ENCODE assay signal across 9 cellular contexts in the genomic region with DNA sequence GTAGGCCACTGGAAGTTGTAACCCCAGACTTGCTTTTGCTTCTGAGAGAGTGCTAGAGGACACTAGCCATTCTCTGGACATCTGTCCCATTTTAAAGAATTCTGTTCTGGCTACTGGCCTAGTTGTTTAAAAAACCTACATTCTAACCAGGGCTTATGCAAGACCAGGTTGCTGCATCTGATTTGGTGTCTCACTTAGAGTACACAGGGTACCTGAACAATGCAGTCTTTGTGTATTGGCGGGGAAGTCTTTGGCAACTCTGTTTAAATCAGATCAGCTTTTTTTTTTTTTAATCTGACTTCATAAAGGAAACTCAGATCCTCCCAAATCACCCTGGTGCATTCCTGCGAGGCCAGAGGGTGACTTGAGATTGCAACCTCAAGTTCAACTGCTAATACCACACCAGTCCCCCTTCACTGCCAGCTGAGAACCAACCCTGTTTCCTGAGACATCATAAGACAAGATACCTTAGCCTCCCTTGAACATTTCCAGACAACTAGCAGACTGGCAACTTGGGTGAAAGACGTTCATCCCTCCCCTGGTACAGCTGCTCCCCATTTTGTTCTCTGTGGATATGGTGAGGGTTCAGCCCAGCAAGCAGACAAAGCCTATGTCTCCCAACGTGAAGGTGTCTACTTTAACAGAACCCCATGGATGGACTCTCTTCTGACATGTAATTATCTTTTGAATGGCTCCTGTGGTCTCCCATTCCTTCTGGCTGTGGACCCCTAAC. TPM values are rescaled to one million over a fixed set of nuclear protein-coding genes. Genes with fewer than 3 reads are reported as not detected.
DNase-seq lines count a peak whose midpoint lies in the region; ATAC-seq and TF ChIP-seq lines count a peak whose summit lies in the region.
"Had no signal": no experiment of that assay in that cellular context is flagged by ENCODE, and none has a peak within 500 bp of the region (broad histone marks: within the 10 kb centered on the region; RNA-seq: fewer than 3 reads in every experiment).

No MANE protein-coding gene starts in this region.

- no peak for ATAC-seq in activated CD4-positive, alpha-beta T cell treated with anti-CD3 and anti-CD28 coated beads for 36 hours
- ATAC-seq in activated T-helper 17 cell treated with anti-CD3 and anti-CD28 coated beads, Interleukin-2, amount 50 U/mL, for 72 hours (replicated peaks), result no peak
- no peak for ATAC-seq in HG03354 (IDR thresholded peaks at IDR 0.05; ENCODE audit: poor library complexity, severe bottlenecking, unreplicated experiment)

- no peak overlapping the region for H3K4me3 ChIP-seq in spleen

- intact Hi-C loops in activated CD4-positive, alpha-beta T cell treated with anti-CD3 and anti-CD28 coated beads for 36 hours (cut with DNase I, micrococcal nuclease), result no loop called here
- intact Hi-C loops in spleen (cut with DNase I; ENCODE audit: low total_unique reads), result loop anchor here (5.0 kb wide), 1 partner anchor 47 kb away; no protein-coding TSS in a partner anchor

- POLR2A ChIA-PET in activated CD4-positive, alpha-beta T cell treated with anti-CD3 and anti-CD28 coated beads for 36 hours (lab: Charles Lee), result interaction anchor here (0.5 to 1.1 kb wide), 4 partner anchors 9 to 226 kb away, joined by 3 to 7 read pairs (median 4); no protein-coding TSS in a partner anchor

- WGBS in spleen, 5 donors, result 73 to 86% (median 79%) methylated on average over 4 of the region's 4 CpGs

- peaks cover 5 to 61% (median 35%) of the 10 kb centered on the region in 6 donors for H3K4me1 ChIP-seq in spleen

- H3K27ac Mint-ChIP-seq in activated CD4-positive, alpha-beta T cell treated with anti-CD3 and anti-CD28 coated beads for 36 hours, result peak overlapping the region; percentile 79
- peak overlapping the region; percentile 65 for H3K27ac Mint-ChIP-seq in activated T-helper 17 cell treated with anti-CD3 and anti-CD28 coated beads, Interleukin-2, amount 50 U/mL, for 72 hours

- CTCF ChIA-PET in activated CD4-positive, alpha-beta T cell treated with anti-CD3 and anti-CD28 coated beads for 36 hours (lab: Charles Lee), result interaction anchor here (0.6 to 20.4 kb wide), 11 partner anchors 9 to 181 kb away, joined by 3 to 554 read pairs (median 5); no protein-coding TSS in a partner anchor

- TF ChIP-seq POLR2A in spleen (IDR thresholded peaks at IDR 0.05), result no peak

- peaks cover 63% of the 10 kb centered on the region for H3K4me1 Mint-ChIP-seq in activated CD4-positive, alpha-beta T cell treated with anti-CD3 and anti-CD28 coated beads for 36 hours
- peaks cover 16% of the 10 kb centered on the region for H3K4me1 Mint-ChIP-seq in activated T-helper 17 cell treated with anti-CD3 and anti-CD28 coated beads, Interleukin-2, amount 50 U/mL, for 72 hours

- H3K36me3 Mint-ChIP-seq in activated CD4-positive, alpha-beta T cell treated with anti-CD3 and anti-CD28 coated beads for 36 hours (ENCODE audit: low read depth), result peaks cover 58% of the 10 kb centered on the region
- H3K36me3 Mint-ChIP-seq in activated T-helper 17 cell treated with anti-CD3 and anti-CD28 coated beads, Interleukin-2, amount 50 U/mL, for 72 hours (ENCODE audit: low read depth), result peaks cover 97% of the 10 kb centered on the region

- no peak overlapping the region for H3K4me3 Mint-ChIP-seq in activated CD4-positive, alpha-beta T cell treated with anti-CD3 and anti-CD28 coated beads for 36 hours
- H3K4me3 Mint-ChIP-seq in activated T-helper 17 cell treated with anti-CD3 and anti-CD28 coated beads, Interleukin-2, amount 50 U/mL, for 72 hours, result no peak overlapping the region

- H3K9me3 ChIP-seq in spleen, result no peaks in the 10 kb centered on the region

- H3K27me3 Mint-ChIP-seq in activated CD4-positive, alpha-beta T cell treated with anti-CD3 and anti-CD28 coated beads for 36 hours, result no peaks in the 10 kb centered on the region
- H3K27me3 Mint-ChIP-seq in activated T-helper 17 cell treated with anti-CD3 and anti-CD28 coated beads, Interleukin-2, amount 50 U/mL, for 72 hours, result no peaks in the 10 kb centered on the region

- H3K36me3 ChIP-seq in spleen, result peaks cover 0 to 100% (median 68%) of the 10 kb centered on the region in 6 donors

- no peak for TF ChIP-seq CTCF in spleen (IDR thresholded peaks at IDR 0.05 in 8 of 11, conservative IDR thresholded peaks at IDR 0.05 in 3 of 11)

- no peaks in the 10 kb centered on the region for H3K9me3 Mint-ChIP-seq in activated CD4-positive, alpha-beta T cell treated with anti-CD3 and anti-CD28 coated beads for 36 hours (ENCODE audit: low read depth)
- no peaks in the 10 kb centered on the region for H3K9me3 Mint-ChIP-seq in activated T-helper 17 cell treated with anti-CD3 and anti-CD28 coated beads, Interleukin-2, amount 50 U/mL, for 72 hours

- DNase-seq in activated CD4-positive, alpha-beta T cell treated with anti-CD3 and anti-CD28 coated beads for 36 hours, result no peak
- DNase-seq in activated CD4-positive, alpha-beta T cell treated with anti-CD3 and anti-CD28 coated beads, Interleukin-2, amount 50 U/mL, for 4 hours, result no peak
- DNase-seq in inferior parietal cortex (ENCODE audit: extremely low spot score), result peak; percentile 51
- DNase-seq in spleen, result peak; percentile 27
- no peak for DNase-seq in NCI-H1105 treated with DMSO at 0.1 percent for 48 hours (lab: John Stamatoyannopoulos, UW)
- DNase-seq in cerebellum (ENCODE audit: low spot score), result no peak
- DNase-seq: NCI-H187 had no signal

- H3K27me3 ChIP-seq in spleen (replicated peaks in 1 of 7), result no peaks in the 10 kb centered on the region

- H3K27ac ChIP-seq in spleen, result peak overlapping the region in 6 of 8 donors; percentile 51 to 75 (median 68)

RNA-seq across cellular contexts. Expression of a gene that starts 27.0 kb away (rescaled TPM):
- total RNA-seq in activated CD4-positive, alpha-beta T cell treated with anti-CD3 and anti-CD28 coated beads for 36 hours, result 100 to 1,000 TPM; 218 to 265 TPM
- total RNA-seq in activated T-helper 17 cell treated with anti-CD3 and anti-CD28 coated beads, Interleukin-2, amount 50 U/mL, for 72 hours, result 100 to 1,000 TPM; 152 to 209 TPM
- total RNA-seq in spleen (100 to 1,000 TPM; 121 to 246 (median 193) TPM), cerebellum (167 TPM)
- polyA plus RNA-seq in spleen, result 100 to 1,000 TPM; 142 to 354 (median 228) TPM

RNA-seq across cellular contexts. Expression of a gene that starts 35.3 kb away (rescaled TPM):
- total RNA-seq in activated CD4-positive, alpha-beta T cell treated with anti-CD3 and anti-CD28 coated beads for 36 hours, result 100 to 1,000 TPM in 1 of 2 experiments, 10 to 100 TPM in 1; 94.8 to 117 TPM
- total RNA-seq in activated T-helper 17 cell treated with anti-CD3 and anti-CD28 coated beads, Interleukin-2, amount 50 U/mL, for 72 hours, result 10 to 100 TPM in 1 of 2 donors, 1 to 10 TPM in 1; 5.9 to 42.2 TPM
- total RNA-seq in spleen (10 to 100 TPM; 29.0 to 88.3 (median 53.7) TPM), cerebellum (1.5 TPM)
- 10 to 100 TPM; 13.7 to 24.3 (median 18.1) TPM for polyA plus RNA-seq in spleen

Comparison
In these comparisons a context has a peak if more than half of its experiments do, and no peak if none do; other contexts are left out.
1. DNase-seq: peak in inferior parietal cortex (single experiment) and spleen (single experiment); none in activated CD4-positive, alpha-beta T cell treated with anti-CD3 and anti-CD28 coated beads for 36 hours (single experiment), activated CD4-positive, alpha-beta T cell treated with anti-CD3 and anti-CD28 coated beads, Interleukin-2, amount 50 U/mL, for 4 hours (0 of 2), NCI-H1105 treated with DMSO at 0.1 percent for 48 hours (single experiment) and cerebellum (single experiment).